ENCODE assay signal across 21 cellular contexts in genomic region chr9:14057347-14058077, GRCh38.
"Had no signal": no experiment of that assay in that cellular context is flagged by ENCODE, and none has a peak within 500 bp of the region (broad histone marks: within the 10 kb centered on the region; RNA-seq: fewer than 3 reads in every experiment).

No MANE protein-coding gene starts in this region.

- H3K4me1 ChIP-seq: gastroesophageal sphincter, pancreas, right lobe of liver, testis had no signal

- H3K9me3 ChIP-seq: gastroesophageal sphincter, heart right ventricle, pancreas, right lobe of liver, testis, upper lobe of left lung had no signal

- H3K4me3 ChIP-seq: gastroesophageal sphincter, heart right ventricle, pancreas, right lobe of liver, testis, upper lobe of left lung had no signal

- H3K27ac ChIP-seq: epithelial cell of prostate, gastroesophageal sphincter, pancreas, right lobe of liver, testis, upper lobe of left lung had no signal

- H3K27me3 Mint-ChIP-seq: activated naive CD4-positive, alpha-beta T cell treated with anti-CD3 and anti-CD28 coated beads, Interleukin-2, amount 50 U/mL, for 24 hours; effector memory CD8-positive, alpha-beta T cell; naive thymus-derived CD8-positive, alpha-beta T cell had no signal

- DNase-seq: activated CD4-positive, alpha-beta T cell treated with anti-CD3 and anti-CD28 coated beads, Interleukin-2, amount 50 U/mL, for 48 hours; activated gamma-delta T cell; amniotic stem cell; effector memory CD8-positive, alpha-beta T cell; immature natural killer cell; kidney glomerular epithelial cell; mesenchymal stem cell; naive thymus-derived CD8-positive, alpha-beta T cell; pancreas; right lobe of liver; small intestine; stimulated activated CD4-positive, alpha-beta T cell treated with anti-CD3 and anti-CD28 coated beads, Interleukin-15, amount 100 ng/mL, for 24 hours; stimulated activated CD4-positive, alpha-beta T cell treated with anti-CD3 and anti-CD28 coated beads, Interleukin-4, amount 100 ng/mL, for 1 hour; testis; upper lobe of left lung had no signal

- H3K36me3 Mint-ChIP-seq: activated naive CD4-positive, alpha-beta T cell treated with anti-CD3 and anti-CD28 coated beads, Interleukin-2, amount 50 U/mL, for 24 hours; immature natural killer cell; naive thymus-derived CD8-positive, alpha-beta T cell; stimulated activated effector memory CD8-positive, alpha-beta T cell treated with anti-CD3 and anti-CD28 coated beads, Interleukin-12 subunit alpha, Interleukin-12 subunit beta, amount 100 ng/mL, for 72 hours had no signal

- H3K4me3 Mint-ChIP-seq: activated naive CD4-positive, alpha-beta T cell treated with anti-CD3 and anti-CD28 coated beads, Interleukin-2, amount 50 U/mL, for 24 hours; effector memory CD8-positive, alpha-beta T cell; immature natural killer cell; naive thymus-derived CD8-positive, alpha-beta T cell; stimulated activated effector memory CD8-positive, alpha-beta T cell treated with anti-CD3 and anti-CD28 coated beads, Interleukin-12 subunit alpha, Interleukin-12 subunit beta, amount 100 ng/mL, for 72 hours; T-helper 2 cell treated with Interferon-gamma antibody and Interleukin-4, amounts not matched to agents 5 μg/mL and 100 μg/mL, for 36 hours had no signal

- H3K27ac Mint-ChIP-seq: activated naive CD4-positive, alpha-beta T cell treated with anti-CD3 and anti-CD28 coated beads, Interleukin-2, amount 50 U/mL, for 24 hours; effector memory CD8-positive, alpha-beta T cell; immature natural killer cell; naive thymus-derived CD8-positive, alpha-beta T cell; stimulated activated effector memory CD8-positive, alpha-beta T cell treated with anti-CD3 and anti-CD28 coated beads, Interleukin-12 subunit alpha, Interleukin-12 subunit beta, amount 100 ng/mL, for 72 hours; T-helper 2 cell treated with Interferon-gamma antibody and Interleukin-4, amounts not matched to agents 5 μg/mL and 100 μg/mL, for 36 hours had no signal

- ATAC-seq: effector memory CD8-positive, alpha-beta T cell; gastroesophageal sphincter; naive thymus-derived CD8-positive, alpha-beta T cell; pancreas; stimulated activated effector memory CD8-positive, alpha-beta T cell treated with anti-CD3 and anti-CD28 coated beads, Interleukin-12 subunit alpha, Interleukin-12 subunit beta, amount 100 ng/mL, for 72 hours had no signal

- H3K4me1 Mint-ChIP-seq: activated naive CD4-positive, alpha-beta T cell treated with anti-CD3 and anti-CD28 coated beads, Interleukin-2, amount 50 U/mL, for 24 hours; immature natural killer cell; naive thymus-derived CD8-positive, alpha-beta T cell; stimulated activated effector memory CD8-positive, alpha-beta T cell treated with anti-CD3 and anti-CD28 coated beads, Interleukin-12 subunit alpha, Interleukin-12 subunit beta, amount 100 ng/mL, for 72 hours had no signal

- H3K9me3 Mint-ChIP-seq: activated naive CD4-positive, alpha-beta T cell treated with anti-CD3 and anti-CD28 coated beads, Interleukin-2, amount 50 U/mL, for 24 hours; T-helper 2 cell treated with Interferon-gamma antibody and Interleukin-4, amounts not matched to agents 5 μg/mL and 100 μg/mL, for 36 hours had no signal

- H3K27me3 ChIP-seq: gastroesophageal sphincter, heart right ventricle, pancreas, right lobe of liver, testis, upper lobe of left lung had no signal

- H3K36me3 ChIP-seq: gastroesophageal sphincter, heart right ventricle, pancreas, right lobe of liver, upper lobe of left lung had no signal
